In genomic region chr17:78170692-78171590, GRCh38 we compare ENCODE assay signal across 1 cellular context.
TF ChIP-seq lines count a peak whose summit lies in the region.

No MANE protein-coding gene starts in this region.

TF ChIP-seq in HCT116, 20 proteins besides CTCF, POLR2A, EP300 and RAD21:
- TF ChIP-seq YY1 (IDR thresholded peaks at IDR 0.05; ENCODE audit: extremely low read depth, insufficient replicate concordance, low read depth, low read length): no peak
- peak; percentile 8 for TF ChIP-seq POLR2AphosphoS5 (IDR thresholded peaks at IDR 0.05; ENCODE audit: low read depth, low read length)
